In the genomic region with DNA sequence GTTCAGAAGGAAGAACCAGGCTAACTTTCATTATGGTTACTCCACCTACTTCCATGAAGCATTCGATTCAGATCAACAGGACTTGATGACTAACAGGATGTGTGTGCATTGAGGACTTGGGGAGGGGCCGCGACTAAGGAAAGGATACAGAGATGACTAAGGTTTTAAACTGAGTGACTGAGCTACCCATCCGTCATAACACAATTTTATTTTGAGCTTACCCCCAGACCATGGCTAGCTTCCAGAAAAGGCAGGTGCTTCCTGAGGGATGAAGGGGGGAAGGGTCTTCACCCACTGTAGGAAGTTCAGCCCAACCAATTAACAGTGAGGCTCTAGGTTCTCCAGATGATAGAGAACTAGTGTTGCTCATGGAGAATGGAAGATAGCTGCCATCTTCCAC, we compare ENCODE assay signal across 8 cellular contexts. TPM values are rescaled to one million over a fixed set of nuclear protein-coding genes. Genes with fewer than 3 reads are reported as not detected.
A peak's percentile ranks its signal among the peaks of the same experiment; 100 is the strongest.
DNase-seq lines count a peak whose midpoint lies in the region; ATAC-seq and TF ChIP-seq lines count a peak whose summit lies in the region.
"Had no signal": no experiment of that assay in that cellular context is flagged by ENCODE, and none has a peak within 500 bp of the region (broad histone marks: within the 10 kb centered on the region; RNA-seq: fewer than 3 reads in every experiment).

No MANE protein-coding gene starts in this region.

- TF ChIP-seq CTCF in activated CD8-positive, alpha-beta T cell treated with anti-CD3 and anti-CD28 coated beads for 36 hours (IDR thresholded peaks at IDR 0.05), result no peak

- peak; percentile 15 for DNase-seq in KBM-7
- DNase-seq in activated CD8-positive, alpha-beta T cell treated with anti-CD3 and anti-CD28 coated beads for 36 hours, result peak; percentile 84
- peak; percentile 36 for DNase-seq in fibroblast of peridontal ligament (ENCODE audit: extremely low read depth)
- peak; percentile 19 to 21 for DNase-seq in stimulated activated CD8-positive, alpha-beta memory T cell treated with anti-CD3 and anti-CD28 coated beads, Interleukin-7, amount 100 ng/mL, for 4 hours (ENCODE audit: low read depth in 2 of 2)
- no peak for DNase-seq in NCI-H82 treated with DMSO at 0.1 percent for 48 hours (lab: John Stamatoyannopoulos, UW; ENCODE audit: unreplicated experiment)
- DNase-seq: NCI-H1092 treated with DMSO at 0.1 percent for 48 hours had no signal

- H3K4me1 Mint-ChIP-seq in activated CD8-positive, alpha-beta T cell treated with anti-CD3 and anti-CD28 coated beads for 36 hours (ENCODE audit: low read depth), result peaks cover 31% of the 10 kb centered on the region

- H3K27me3 Mint-ChIP-seq in activated CD8-positive, alpha-beta T cell treated with anti-CD3 and anti-CD28 coated beads for 36 hours, result peaks cover 16% of the 10 kb centered on the region

- POLR2A ChIA-PET in activated CD8-positive, alpha-beta T cell treated with anti-CD3 and anti-CD28 coated beads for 36 hours (lab: Charles Lee), result interaction anchor here (0.9 kb wide), 1 partner anchor 15 kb away, joined by 3 read pairs; no protein-coding TSS in a partner anchor

- CTCF ChIA-PET in activated CD8-positive, alpha-beta T cell treated with anti-CD3 and anti-CD28 coated beads for 36 hours (lab: Charles Lee), result interaction anchor here (0.9 to 1.5 kb wide), 3 partner anchors 18 to 280 kb away, joined by 5 to 7 read pairs (median 5); no protein-coding TSS in a partner anchor

- peak overlapping the region; percentile 75 for H3K27ac Mint-ChIP-seq in activated CD8-positive, alpha-beta T cell treated with anti-CD3 and anti-CD28 coated beads for 36 hours

- in situ Hi-C loops in KBM-7 (cut with MboI; ENCODE audit: low pct_unique_long_range_greater_than_20kb, low sequenced_read_pairs), result no loop called here

- H3K4me3 Mint-ChIP-seq in activated CD8-positive, alpha-beta T cell treated with anti-CD3 and anti-CD28 coated beads for 36 hours, result peak overlapping the region; percentile 16

- peaks cover 5% of the 10 kb centered on the region for H3K9me3 Mint-ChIP-seq in activated CD8-positive, alpha-beta T cell treated with anti-CD3 and anti-CD28 coated beads for 36 hours

- intact Hi-C loops in activated CD8-positive, alpha-beta T cell treated with anti-CD3 and anti-CD28 coated beads for 36 hours (cut with micrococcal nuclease), result loop anchor here (2.0 kb wide), 1 partner anchor 226 kb away; no protein-coding TSS in a partner anchor

- H3K36me3 Mint-ChIP-seq in activated CD8-positive, alpha-beta T cell treated with anti-CD3 and anti-CD28 coated beads for 36 hours (ENCODE audit: low read depth), result peaks cover 7% of the 10 kb centered on the region

- ATAC-seq in activated CD8-positive, alpha-beta T cell treated with anti-CD3 and anti-CD28 coated beads for 36 hours, result peak; percentile 77
- no peak for ATAC-seq in GM19455 (IDR thresholded peaks at IDR 0.05; ENCODE audit: unreplicated experiment)
- no peak for ATAC-seq in HG03175 (IDR thresholded peaks at IDR 0.05; ENCODE audit: unreplicated experiment)

RNA-seq across cellular contexts. Expression of a gene that starts 2.6 kb away (rescaled TPM):
- total RNA-seq in activated CD8-positive, alpha-beta T cell treated with anti-CD3 and anti-CD28 coated beads for 36 hours, result 10 to 100 TPM; 10.4 to 11.4 TPM
